Comparison of ENCODE assay signal across 8 cellular contexts in the genomic region with DNA sequence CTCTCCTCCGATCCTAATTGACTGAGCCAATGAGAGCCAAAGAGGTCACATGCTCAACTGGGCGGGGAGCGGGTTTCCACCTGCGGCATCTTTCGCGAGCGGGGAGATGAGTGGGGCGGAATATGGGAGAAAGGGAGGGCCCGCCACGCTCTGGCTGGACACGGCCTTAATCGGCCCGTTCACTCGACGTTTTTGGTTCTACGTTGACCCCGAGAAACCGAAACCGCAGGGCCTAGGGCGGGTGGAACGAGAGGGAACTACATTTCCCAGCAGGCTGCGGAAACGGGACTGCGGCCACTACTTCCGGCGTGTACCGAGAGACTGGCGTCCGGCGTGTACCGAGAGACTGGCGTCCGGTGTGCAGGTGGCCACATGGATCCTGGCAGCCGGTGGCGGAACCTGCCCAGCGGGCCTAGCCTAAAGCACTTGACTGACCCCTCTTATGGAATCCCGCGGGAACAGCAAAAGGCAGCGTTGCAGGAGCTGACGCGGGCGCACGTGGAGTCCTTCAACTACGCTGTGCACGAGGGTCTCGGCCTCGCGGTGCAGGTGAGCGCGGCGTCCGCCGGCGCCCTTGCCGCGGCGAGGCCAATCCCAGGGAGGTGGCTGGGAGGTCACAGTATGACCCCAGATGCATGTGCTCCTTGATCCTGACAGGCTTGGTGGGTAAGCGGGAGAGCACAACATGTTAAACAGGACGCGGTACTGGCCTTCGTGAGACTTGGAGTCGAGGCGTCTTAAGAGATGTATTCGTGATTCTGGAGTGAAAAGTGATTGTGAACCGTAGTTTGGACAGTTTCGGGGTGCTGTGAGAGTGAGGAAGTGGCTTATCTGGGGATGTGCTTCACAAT. TPM values are rescaled to one million over a fixed set of nuclear protein-coding genes. Genes with fewer than 3 reads are reported as not detected.
DNase-seq lines count a peak whose midpoint lies in the region; ATAC-seq and TF ChIP-seq lines count a peak whose summit lies in the region.

A gene with protein sequence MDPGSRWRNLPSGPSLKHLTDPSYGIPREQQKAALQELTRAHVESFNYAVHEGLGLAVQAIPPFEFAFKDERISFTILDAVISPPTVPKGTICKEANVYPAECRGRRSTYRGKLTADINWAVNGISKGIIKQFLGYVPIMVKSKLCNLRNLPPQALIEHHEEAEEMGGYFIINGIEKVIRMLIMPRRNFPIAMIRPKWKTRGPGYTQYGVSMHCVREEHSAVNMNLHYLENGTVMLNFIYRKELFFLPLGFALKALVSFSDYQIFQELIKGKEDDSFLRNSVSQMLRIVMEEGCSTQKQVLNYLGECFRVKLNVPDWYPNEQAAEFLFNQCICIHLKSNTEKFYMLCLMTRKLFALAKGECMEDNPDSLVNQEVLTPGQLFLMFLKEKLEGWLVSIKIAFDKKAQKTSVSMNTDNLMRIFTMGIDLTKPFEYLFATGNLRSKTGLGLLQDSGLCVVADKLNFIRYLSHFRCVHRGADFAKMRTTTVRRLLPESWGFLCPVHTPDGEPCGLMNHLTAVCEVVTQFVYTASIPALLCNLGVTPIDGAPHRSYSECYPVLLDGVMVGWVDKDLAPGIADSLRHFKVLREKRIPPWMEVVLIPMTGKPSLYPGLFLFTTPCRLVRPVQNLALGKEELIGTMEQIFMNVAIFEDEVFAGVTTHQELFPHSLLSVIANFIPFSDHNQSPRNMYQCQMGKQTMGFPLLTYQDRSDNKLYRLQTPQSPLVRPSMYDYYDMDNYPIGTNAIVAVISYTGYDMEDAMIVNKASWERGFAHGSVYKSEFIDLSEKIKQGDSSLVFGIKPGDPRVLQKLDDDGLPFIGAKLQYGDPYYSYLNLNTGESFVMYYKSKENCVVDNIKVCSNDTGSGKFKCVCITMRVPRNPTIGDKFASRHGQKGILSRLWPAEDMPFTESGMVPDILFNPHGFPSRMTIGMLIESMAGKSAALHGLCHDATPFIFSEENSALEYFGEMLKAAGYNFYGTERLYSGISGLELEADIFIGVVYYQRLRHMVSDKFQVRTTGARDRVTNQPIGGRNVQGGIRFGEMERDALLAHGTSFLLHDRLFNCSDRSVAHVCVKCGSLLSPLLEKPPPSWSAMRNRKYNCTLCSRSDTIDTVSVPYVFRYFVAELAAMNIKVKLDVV (plus strand): TSS at position 343 of the 851 bp plus-strand sequence. CDS start 30 bp downstream, at position 373.

- H3K36me3 Mint-ChIP-seq in chondrocyte (ENCODE audit: low read depth), result peaks cover 2% of the 10 kb centered on the region

- ATAC-seq in GM19025 (IDR thresholded peaks at IDR 0.05; ENCODE audit: low read depth, unreplicated experiment) (peak; percentile 72), HG03196 (IDR thresholded peaks at IDR 0.05; ENCODE audit: unreplicated experiment) (peak; percentile 75)

- peaks cover 6% of the 10 kb centered on the region for H3K4me1 Mint-ChIP-seq in chondrocyte (ENCODE audit: low read depth)

- no peaks in the 10 kb centered on the region for H3K36me3 ChIP-seq in kidney epithelial cell (ENCODE audit: control insufficient read depth, insufficient read depth, low read length)

- DNase-seq in AML-193 (lab: John Stamatoyannopoulos, UW) (peak; percentile 76 to 82), NCI-H345 (lab: John Stamatoyannopoulos, UW) (peak; percentile 90), chondrocyte (ENCODE audit: low spot score) (peak; percentile 94), kidney epithelial cell (ENCODE audit: low read depth) (no peak)
- peak; percentile 79 for DNase-seq in activated CD4-positive, CD25-positive, alpha-beta regulatory T cell treated with anti-CD3 and anti-CD28 coated beads, Interleukin-2, amount 50 U/mL, for 72 hours
- peak; percentile 61 to 65 for DNase-seq in stimulated activated CD4-positive, alpha-beta T cell treated with anti-CD3 and anti-CD28 coated beads, Interleukin-15, amount 100 ng/mL, for 48 hours (ENCODE audit: low read depth in 2 of 2)

- peak within 1 kb of the TSS; percentile 73 for H3K4me3 ChIP-seq in kidney epithelial cell (ENCODE audit: low read depth, low read length)

- no peaks in the 10 kb centered on the region for H3K27me3 Mint-ChIP-seq in chondrocyte (ENCODE audit: low read depth)

- H3K9me3 Mint-ChIP-seq in chondrocyte (ENCODE audit: low read depth), result no peaks in the 10 kb centered on the region

- no peak for TF ChIP-seq CTCF in chondrocyte (IDR thresholded peaks at IDR 0.05)
- no peak for TF ChIP-seq CTCF in kidney epithelial cell (IDR thresholded peaks at IDR 0.05; ENCODE audit: insufficient read depth, low read length, poor library complexity, severe bottlenecking)

- H3K4me3 Mint-ChIP-seq in chondrocyte (ENCODE audit: unreplicated experiment), result no peak within 1 kb of the TSS

- no peaks in the 10 kb centered on the region for H3K27me3 ChIP-seq in kidney epithelial cell (ENCODE audit: control insufficient read depth, insufficient read depth, low read length)

- no peak within 1 kb of the TSS for H3K27ac Mint-ChIP-seq in chondrocyte (ENCODE audit: unreplicated experiment)

RNA-seq across cellular contexts. Expression of the gene that starts here (rescaled TPM):
- 12.1 to 17.7 TPM (median 15.0 TPM) in 3 replicates for total RNA-seq in chondrocyte
- 20.8 and 20.9 TPM in 2 replicates for total RNA-seq in kidney epithelial cell
